ENCODE assay signal across 1 cellular context in the genomic region with DNA sequence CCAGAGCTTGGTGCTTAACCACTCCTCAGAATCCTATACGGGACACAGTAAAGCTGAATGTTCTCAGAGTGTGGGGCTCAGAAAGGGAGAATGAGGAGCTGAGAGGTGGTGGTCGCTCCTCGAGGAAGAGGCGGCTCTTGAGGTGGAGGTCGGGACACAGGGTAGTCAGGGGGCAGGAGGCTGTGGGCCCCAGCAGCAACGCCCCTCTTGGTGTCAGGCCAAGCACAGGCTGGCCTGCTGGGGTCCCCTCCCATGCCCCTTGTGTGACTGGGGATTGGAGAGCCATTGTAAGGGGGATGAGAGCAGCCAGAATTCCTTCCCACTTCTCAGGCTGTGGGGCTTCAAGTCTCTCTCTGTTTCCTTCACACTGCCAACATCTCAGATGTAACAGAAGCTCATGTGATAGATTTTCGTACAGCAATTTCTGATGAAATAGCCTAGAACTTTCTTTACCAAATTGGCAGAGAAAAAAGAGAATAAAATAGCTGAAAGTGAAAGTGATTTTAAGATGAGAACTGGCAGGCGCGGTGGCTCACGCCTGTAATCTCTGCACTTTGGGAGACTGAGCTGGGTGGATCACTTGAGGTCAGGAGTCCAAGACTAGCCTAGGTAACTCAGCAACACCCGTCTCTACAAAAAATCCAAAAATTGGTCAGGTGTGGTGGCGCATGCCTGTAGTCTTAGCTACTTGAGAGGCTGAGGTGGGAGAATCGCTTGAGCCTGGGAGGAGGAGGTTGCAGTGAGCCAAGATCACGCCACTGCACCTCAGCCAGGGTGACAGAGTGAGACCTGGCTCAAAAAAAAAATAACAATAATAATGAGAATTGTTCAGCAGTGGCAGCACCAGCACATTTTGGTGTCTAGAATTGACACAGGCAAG.
TF ChIP-seq lines count a peak whose summit lies in the region.

No MANE protein-coding gene starts in this region.

TF ChIP-seq in IMR-90, 13 proteins besides CTCF, POLR2A, EP300 and RAD21 (continued from another document):
- TF ChIP-seq, protein P1, sequence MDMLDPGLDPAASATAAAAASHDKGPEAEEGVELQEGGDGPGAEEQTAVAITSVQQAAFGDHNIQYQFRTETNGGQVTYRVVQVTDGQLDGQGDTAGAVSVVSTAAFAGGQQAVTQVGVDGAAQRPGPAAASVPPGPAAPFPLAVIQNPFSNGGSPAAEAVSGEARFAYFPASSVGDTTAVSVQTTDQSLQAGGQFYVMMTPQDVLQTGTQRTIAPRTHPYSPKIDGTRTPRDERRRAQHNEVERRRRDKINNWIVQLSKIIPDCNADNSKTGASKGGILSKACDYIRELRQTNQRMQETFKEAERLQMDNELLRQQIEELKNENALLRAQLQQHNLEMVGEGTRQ (IDR thresholded peaks at IDR 0.05; ENCODE audit: low read depth, low read length) = no peak
- no peak for TF ChIP-seq MAFK (IDR thresholded peaks at IDR 0.05; ENCODE audit: low read depth, low read length)
- TF ChIP-seq NFE2L2 (IDR thresholded peaks at IDR 0.05; ENCODE audit: low read depth, low read length) = no peak
- TF ChIP-seq MXI1 (IDR thresholded peaks at IDR 0.05; ENCODE audit: borderline replicate concordance, low read depth, low read length) = no peak
- TF ChIP-seq FOS (IDR thresholded peaks at IDR 0.05; ENCODE audit: low read depth, low read length) = no peak
- TF ChIP-seq SMC3 (IDR thresholded peaks at IDR 0.05; ENCODE audit: low read depth, low read length) = no peak
- TF ChIP-seq MAZ (IDR thresholded peaks at IDR 0.05; ENCODE audit: borderline replicate concordance, low read depth, low read length) = no peak
- TF ChIP-seq CHD1 (IDR thresholded peaks at IDR 0.05; ENCODE audit: low read depth, low read length) = no peak
- no peak for TF ChIP-seq BHLHE40 (IDR thresholded peaks at IDR 0.05; ENCODE audit: low read depth, low read length)
- no peak for TF ChIP-seq RFX5 (IDR thresholded peaks at IDR 0.05; ENCODE audit: low read depth, low read length)
- TF ChIP-seq CEBPB (IDR thresholded peaks at IDR 0.05; ENCODE audit: low read depth, low read length) = no peak
